ENCODE assay signal across 22 cellular contexts in genomic region chr5:150101019-150101418, GRCh38. TPM values are rescaled to one million over a fixed set of nuclear protein-coding genes. Genes with fewer than 3 reads are reported as not detected.
"Had no signal": no experiment of that assay in that cellular context is flagged by ENCODE, and none has a peak within 500 bp of the region (broad histone marks: within the 10 kb centered on the region; RNA-seq: fewer than 3 reads in every experiment).

No MANE protein-coding gene starts in this region.

- ATAC-seq: gastroesophageal sphincter; heart left ventricle; natural killer cell treated with Interleukin-12 subunit alpha and Interleukin-12 subunit beta and Interleukin-15 and Interleukin-18, amount 100 ng/mL, for 72 hours; pancreas; right lobe of liver; T-cell had no signal

- H3K27me3 ChIP-seq: ascending aorta, colonic mucosa, gastroesophageal sphincter, heart left ventricle, neutrophil, pancreas, right lobe of liver had no signal

- H3K4me1 Mint-ChIP-seq: central memory CD8-positive, alpha-beta T cell; mesothelial cell of epicardium; T-cell had no signal

- H3K4me1 ChIP-seq: ascending aorta, gastroesophageal sphincter, pancreas, right lobe of liver had no signal

- H3K36me3 Mint-ChIP-seq: mesothelial cell of epicardium; natural killer cell treated with Interleukin-12 subunit alpha and Interleukin-12 subunit beta and Interleukin-15 and Interleukin-18, amount 100 ng/mL, for 72 hours; T-cell had no signal

- H3K4me3 Mint-ChIP-seq: central memory CD8-positive, alpha-beta T cell; mesothelial cell of epicardium; natural killer cell treated with Interleukin-12 subunit alpha and Interleukin-12 subunit beta and Interleukin-15 and Interleukin-18, amount 100 ng/mL, for 72 hours; T-cell had no signal

- H3K4me3 ChIP-seq: ascending aorta, colonic mucosa, gastroesophageal sphincter, heart left ventricle, pancreas, right lobe of liver, thoracic aorta had no signal

- H3K27ac Mint-ChIP-seq: mesothelial cell of epicardium; natural killer cell treated with Interleukin-12 subunit alpha and Interleukin-12 subunit beta and Interleukin-15 and Interleukin-18, amount 100 ng/mL, for 72 hours; T-cell had no signal

- H3K27ac ChIP-seq: ascending aorta, colonic mucosa, gastroesophageal sphincter, heart left ventricle, neutrophil, pancreas, right lobe of liver, thoracic aorta had no signal

- H3K9me3 ChIP-seq: ascending aorta, colonic mucosa, gastroesophageal sphincter, heart left ventricle, neutrophil, pancreas, right lobe of liver, thoracic aorta had no signal

- H3K36me3 ChIP-seq: ascending aorta, colonic mucosa, gastroesophageal sphincter, heart left ventricle, neutrophil, pancreas, right lobe of liver, thoracic aorta had no signal

- DNase-seq: activated CD4-positive, alpha-beta T cell treated with anti-CD3 and anti-CD28 coated beads for 48 hours; activated CD4-positive, CD25-positive, alpha-beta regulatory T cell; activated CD8-positive, alpha-beta memory T cell treated with anti-CD3 and anti-CD28 coated beads for 24 hours; activated CD8-positive, alpha-beta memory T cell treated with anti-CD3 and anti-CD28 coated beads, Interleukin-2, amount 50 U/mL, for 48 hours; activated effector memory CD4-positive, alpha-beta T cell treated with Interleukin-2 at 50 U/mL for 16 hours; activated naive CD4-positive, alpha-beta T cell treated with anti-CD3 and anti-CD28 coated beads, Interleukin-2, amount 50 U/mL, for 16 hours; colonic mucosa; erythroblast; heart left ventricle; pancreas; right lobe of liver; small intestine; stimulated activated CD4-positive, alpha-beta T cell treated with anti-CD3 and anti-CD28 coated beads, Interleukin-4, amount 100 ng/mL, for 1 hour; T-cell had no signal

- H3K9me3 Mint-ChIP-seq: central memory CD8-positive, alpha-beta T cell; natural killer cell treated with Interleukin-12 subunit alpha and Interleukin-12 subunit beta and Interleukin-15 and Interleukin-18, amount 100 ng/mL, for 72 hours; T-cell had no signal

RNA-seq across cellular contexts. Expression of gene CSF1R, which starts 14.7 kb away (rescaled TPM):
- total RNA-seq: pulmonary artery endothelial cell had no signal
